Comparison of ENCODE assay signal across 8 cellular contexts in genomic region chr21:29299046-29299905, GRCh38. TPM values are rescaled to one million over a fixed set of nuclear protein-coding genes. Genes with fewer than 3 reads are reported as not detected.
DNase-seq lines count a peak whose midpoint lies in the region; ATAC-seq and TF ChIP-seq lines count a peak whose summit lies in the region.

No MANE protein-coding gene starts in this region.

- peak overlapping the region; percentile 94 for H3K4me3 ChIP-seq in endocrine pancreas (ENCODE audit: control insufficient read depth, insufficient read depth, low read length)

- no peaks in the 10 kb centered on the region for H3K36me3 ChIP-seq in endocrine pancreas (ENCODE audit: control insufficient read depth, insufficient read depth, low read length)

- TF ChIP-seq CTCF in GM13977 (IDR thresholded peaks at IDR 0.05; ENCODE audit: extremely low read depth, insufficient read depth, missing control alignments) (no peak), mesothelial cell of epicardium (IDR thresholded peaks at IDR 0.05; ENCODE audit: unreplicated experiment) (no peak)

- H3K27me3 Mint-ChIP-seq in activated CD8-positive, alpha-beta memory T cell treated with anti-CD3 and anti-CD28 coated beads, Interleukin-2, amount 10 ng/mL, durations not matched to agents 7 days and 5 days, result peaks cover 25% of the 10 kb centered on the region
- H3K27me3 Mint-ChIP-seq in mesothelial cell of epicardium (ENCODE audit: low read depth), result no peaks in the 10 kb centered on the region

- H3K4me1 ChIP-seq in endocrine pancreas (ENCODE audit: control insufficient read depth, insufficient read depth, low read length), result peaks cover 7% of the 10 kb centered on the region

- peak overlapping the region; percentile 86 for H3K27ac Mint-ChIP-seq in activated CD8-positive, alpha-beta memory T cell treated with anti-CD3 and anti-CD28 coated beads, Interleukin-2, amount 10 ng/mL, durations not matched to agents 7 days and 5 days
- peak overlapping the region; percentile 77 for H3K27ac Mint-ChIP-seq in mesothelial cell of epicardium

- H3K9ac ChIP-seq in endocrine pancreas (ENCODE audit: control insufficient read depth, insufficient read depth, low read length), result peak overlapping the region; percentile 96

- no peaks in the 10 kb centered on the region for H3K27me3 ChIP-seq in endocrine pancreas (ENCODE audit: control insufficient read depth, insufficient read depth, low read length)

- H3K4me1 Mint-ChIP-seq in activated CD8-positive, alpha-beta memory T cell treated with anti-CD3 and anti-CD28 coated beads, Interleukin-2, amount 10 ng/mL, durations not matched to agents 7 days and 5 days, result peaks cover 36% of the 10 kb centered on the region
- peaks cover 42% of the 10 kb centered on the region for H3K4me1 Mint-ChIP-seq in mesothelial cell of epicardium

- H3K4me3 Mint-ChIP-seq in activated CD8-positive, alpha-beta memory T cell treated with anti-CD3 and anti-CD28 coated beads, Interleukin-2, amount 10 ng/mL, durations not matched to agents 7 days and 5 days, result peak overlapping the region; percentile 87
- H3K4me3 Mint-ChIP-seq in mesothelial cell of epicardium, result peak overlapping the region; percentile 80

- H3K36me3 Mint-ChIP-seq in activated CD8-positive, alpha-beta memory T cell treated with anti-CD3 and anti-CD28 coated beads, Interleukin-2, amount 10 ng/mL, durations not matched to agents 7 days and 5 days, result peaks cover 2% of the 10 kb centered on the region
- peaks cover 10% of the 10 kb centered on the region for H3K36me3 Mint-ChIP-seq in mesothelial cell of epicardium

- H3K9me3 Mint-ChIP-seq in activated CD8-positive, alpha-beta memory T cell treated with anti-CD3 and anti-CD28 coated beads, Interleukin-2, amount 10 ng/mL, durations not matched to agents 7 days and 5 days (ENCODE audit: low read depth), result no peaks in the 10 kb centered on the region
- peaks cover 16% of the 10 kb centered on the region for H3K9me3 Mint-ChIP-seq in mesothelial cell of epicardium

- peak; percentile 23 for ATAC-seq in HG02852 (IDR thresholded peaks at IDR 0.05; ENCODE audit: unreplicated experiment)
- ATAC-seq in activated CD8-positive, alpha-beta memory T cell treated with anti-CD3 and anti-CD28 coated beads, Interleukin-2, amount 10 ng/mL, durations not matched to agents 7 days and 5 days, result peak; percentile 62

- DNase-seq in GM13977 (ENCODE audit: low spot score), result peak; percentile 22
- peak; percentile 92 for DNase-seq in NCI-H69 (lab: John Stamatoyannopoulos, UW)
- peak; percentile 75 for DNase-seq in activated CD8-positive, alpha-beta memory T cell treated with anti-CD3 and anti-CD28 coated beads, Interleukin-2, amount 10 ng/mL, durations not matched to agents 7 days and 5 days
- peak in 1 of 2 experiments; percentile 58 for DNase-seq in mesothelial cell of epicardium (ENCODE audit: low spot score in 2 of 2, unreplicated experiment in 2 of 2)
- DNase-seq in stimulated activated CD8-positive, alpha-beta memory T cell treated with anti-CD3 and anti-CD28 coated beads, Interleukin-15, amount 100 ng/mL, for 24 hours (ENCODE audit: low read depth), result peak; percentile 39
- no peak for DNase-seq in ecto neural progenitor cell (ENCODE audit: low spot score)

- H3K9me3 ChIP-seq in endocrine pancreas (ENCODE audit: control insufficient read depth, low read length), result no peaks in the 10 kb centered on the region

- in situ Hi-C loops in GM13977 (cut with MboI; ENCODE audit: low pct_unique_long_range_greater_than_20kb, low sequenced_read_pairs, unreplicated experiment), result loop anchor here (10.0 kb wide), 1 partner anchor 64 kb away; no protein-coding TSS in a partner anchor

- CTCF ChIA-PET in activated CD8-positive, alpha-beta memory T cell treated with anti-CD3 and anti-CD28 coated beads, Interleukin-2, amount 10 ng/mL, durations not matched to agents 7 days and 5 days (lab: Charles Lee), result interaction anchor here (1.1 to 2.6 kb wide), 9 partner anchors 44 to 227 kb away, joined by 3 to 10 read pairs (median 4); no protein-coding TSS in a partner anchor

RNA-seq across cellular contexts. Expression of gene BACH1, which starts 0.6 kb away (rescaled TPM):
- 10 to 100 TPM; 19.1 to 22.1 TPM for total RNA-seq in activated CD8-positive, alpha-beta memory T cell treated with anti-CD3 and anti-CD28 coated beads, Interleukin-2, amount 10 ng/mL, durations not matched to agents 7 days and 5 days
- 100 to 107 TPM (median 100 TPM) in 3 replicates for total RNA-seq in mesothelial cell of epicardium
